Comparison of ENCODE assay signal across 9 cellular contexts in the genomic region with DNA sequence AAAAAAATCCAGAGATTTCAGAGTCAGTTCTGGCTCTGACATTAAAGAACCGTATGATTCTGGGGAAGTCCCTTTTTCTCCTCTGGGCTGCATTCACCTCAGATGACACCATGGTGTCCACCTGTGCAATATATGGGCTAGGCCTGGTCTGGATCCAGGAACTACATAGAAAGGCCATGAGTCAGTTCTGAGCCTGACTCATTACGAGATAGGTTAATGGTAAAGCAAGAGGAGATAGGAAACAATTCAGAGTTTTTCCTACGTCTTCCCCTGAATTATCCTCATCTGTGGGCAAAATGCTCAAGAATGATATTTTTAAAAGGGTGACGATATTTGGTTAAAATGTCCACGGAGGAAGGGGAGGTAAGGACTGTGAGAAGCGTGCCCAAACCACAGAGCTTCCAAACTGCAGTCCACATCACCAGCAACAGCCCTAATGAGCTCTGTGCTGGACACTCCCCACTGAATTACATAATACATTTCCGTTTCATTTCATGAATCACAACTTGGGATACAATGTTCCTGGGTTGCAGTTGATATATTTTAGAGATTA.
DNase-seq lines count a peak whose midpoint lies in the region; ATAC-seq, FAIRE-seq and TF ChIP-seq lines count a peak whose summit lies in the region.
"Had no signal": no experiment of that assay in that cellular context is flagged by ENCODE, and none has a peak within 500 bp of the region (broad histone marks: within the 10 kb centered on the region; RNA-seq: fewer than 3 reads in every experiment).

No MANE protein-coding gene starts in this region.

- H3K4me3 ChIP-seq in LNCaP clone FGC (ENCODE audit: low read depth, low read length) (no peak overlapping the region), mesendoderm (ENCODE audit: low read length) (no peak overlapping the region)

- no peak overlapping the region for H3K18ac ChIP-seq in mesendoderm (ENCODE audit: low read length)

- H3K9ac ChIP-seq in mesendoderm (ENCODE audit: low read length), result no peak overlapping the region

- H2AK5ac ChIP-seq in mesendoderm (ENCODE audit: low read length), result no peak overlapping the region

- no peak overlapping the region for H4K5ac ChIP-seq in mesendoderm (ENCODE audit: low read length)

- H2BK15ac ChIP-seq in mesendoderm (replicated peaks; ENCODE audit: low read depth), result no peak overlapping the region

- FAIRE-seq in colon (lab: Jason Lieb, UNC), result peak; percentile 60

- H3K27me3 ChIP-seq in mesendoderm (ENCODE audit: insufficient read depth, low read length, poor library complexity), result no peaks in the 10 kb centered on the region

- no CpG with 5 or more reads among the region's 7 CpGs for WGBS in mesendoderm (ENCODE audit: extremely low coverage, insufficient coverage, low lambda C conversion rate)

- H2BK120ac ChIP-seq in mesendoderm (ENCODE audit: low read depth, low read length), result no peak overlapping the region

- no peaks in the 10 kb centered on the region for H3K4me1 ChIP-seq in mesendoderm (ENCODE audit: control insufficient read depth, low read depth, low read length)

- no peak overlapping the region for H3K23ac ChIP-seq in mesendoderm (ENCODE audit: low read length)

- H3K4ac ChIP-seq in mesendoderm (ENCODE audit: low read depth, low read length), result no peak overlapping the region

- H3K56ac ChIP-seq in mesendoderm (ENCODE audit: low read length), result no peak overlapping the region

- H3K27ac ChIP-seq in mesendoderm (ENCODE audit: low read depth, low read length) (no peak overlapping the region), caudate nucleus (ENCODE audit: low read depth, low read length) (no peak overlapping the region)

- no peaks in the 10 kb centered on the region for H3K36me3 ChIP-seq in mesendoderm (ENCODE audit: control insufficient read depth, insufficient read depth, low read length)

- no peaks in the 10 kb centered on the region for H3K79me2 ChIP-seq in mesendoderm (ENCODE audit: control insufficient read depth, insufficient read depth, low read length)

- no peak overlapping the region for H4K8ac ChIP-seq in mesendoderm (ENCODE audit: low read depth, low read length)

- H3K4me2 ChIP-seq in mesendoderm (ENCODE audit: low read length), result no peak overlapping the region

- DNase-seq in AG09319 (ENCODE audit: extremely low read depth, low read depth), result peak; percentile 47
- peak; percentile 52 for DNase-seq in LNCaP clone FGC (ENCODE audit: low read depth)
- peak; percentile 5 for DNase-seq in mesendoderm
- no peak for DNase-seq in activated CD4-positive, CD25-positive, alpha-beta regulatory T cell treated with anti-CD3 and anti-CD28 coated beads, Interleukin-2, amount 50 U/mL, for 72 hours
- DNase-seq in caudate nucleus (lab: John Stamatoyannopoulos, UW), result no peak
- DNase-seq: CD8-positive, alpha-beta memory T cell had no signal

- ATAC-seq in HG03439 (IDR thresholded peaks at IDR 0.05; ENCODE audit: unreplicated experiment) (no peak), GM21390 (IDR thresholded peaks at IDR 0.05; ENCODE audit: unreplicated experiment) (no peak)

- H2BK5ac ChIP-seq in mesendoderm (ENCODE audit: low read length), result no peak overlapping the region

- no peak for TF ChIP-seq CTCF in AG09319 (IDR thresholded peaks at IDR 0.05; ENCODE audit: low read depth, low read length)
- no peak for TF ChIP-seq CTCF in LNCaP clone FGC (IDR thresholded peaks at IDR 0.05; ENCODE audit: control insufficient read depth, extremely low read depth, insufficient read depth)

- H3K79me1 ChIP-seq in mesendoderm (ENCODE audit: low read length), result no peaks in the 10 kb centered on the region

Comparison
In these comparisons a context has a peak if more than half of its experiments do, and no peak if none do; other contexts are left out.
1. DNase-seq: peak in AG09319 (single experiment), LNCaP clone FGC (single experiment) and mesendoderm (single experiment); none in activated CD4-positive, CD25-positive, alpha-beta regulatory T cell treated with anti-CD3 and anti-CD28 coated beads, Interleukin-2, amount 50 U/mL, for 72 hours (single experiment) and caudate nucleus (0 of 61).